In genomic region chr20:1619861-1620444, GRCh38 we compare ENCODE assay signal across 8 cellular contexts. TPM values are rescaled to one million over a fixed set of nuclear protein-coding genes. Genes with fewer than 3 reads are reported as not detected.
DNase-seq lines count a peak whose midpoint lies in the region; ATAC-seq and TF ChIP-seq lines count a peak whose summit lies in the region.

TSS of gene SIRPB1 (minus strand) at chr20:1620009. CDS start at chr20:1619944, 65 bp downstream.

- H3K27me3 ChIP-seq in naive thymus-derived CD4-positive, alpha-beta T cell (ENCODE audit: control insufficient read depth in 2 of 2, insufficient read depth in 2 of 2, low read length in 2 of 2): no peaks in the 10 kb centered on the region
- H3K27me3 ChIP-seq in gastrocnemius medialis: no peaks in the 10 kb centered on the region

- peak; percentile 33 for ATAC-seq in central memory CD8-positive, alpha-beta T cell (replicated peaks; ENCODE audit: extremely low read depth, poor library complexity, severe bottlenecking)
- ATAC-seq in naive thymus-derived CD4-positive, alpha-beta T cell: peak; percentile 67
- no peak for ATAC-seq in HG02885 (IDR thresholded peaks at IDR 0.05; ENCODE audit: poor library complexity, unreplicated experiment)
- no peak for ATAC-seq in gastrocnemius medialis
- ATAC-seq in GM18498 (IDR thresholded peaks at IDR 0.05; ENCODE audit: unreplicated experiment): no peak

- TF ChIP-seq POLR2A in gastrocnemius medialis (IDR thresholded peaks at IDR 0.05): no peak

- H3K4me1 ChIP-seq in naive thymus-derived CD4-positive, alpha-beta T cell (ENCODE audit: control insufficient read depth in 2 of 2, insufficient read depth in 2 of 2, low read length in 2 of 2): peaks cover 31 to 42% of the 10 kb centered on the region in 2 donors
- no peaks in the 10 kb centered on the region for H3K4me1 ChIP-seq in gastrocnemius medialis

- intact Hi-C loops in naive thymus-derived CD4-positive, alpha-beta T cell (cut with micrococcal nuclease): no loop called here
- intact Hi-C loops in gastrocnemius medialis (cut with DNase I; ENCODE audit: low total_unique reads): no loop called here

- H3K4me3 Mint-ChIP-seq in central memory CD8-positive, alpha-beta T cell: no peak within 1 kb of the TSS
- H3K4me3 Mint-ChIP-seq in naive thymus-derived CD4-positive, alpha-beta T cell: peak within 1 kb of the TSS; percentile 28 to 80 (median 50)

- H3K27ac ChIP-seq in naive thymus-derived CD4-positive, alpha-beta T cell (ENCODE audit: low read depth, low read length): peak within 1 kb of the TSS; percentile 58
- no peak within 1 kb of the TSS for H3K27ac ChIP-seq in gastrocnemius medialis
- H3K27ac ChIP-seq in coronary artery: no peak within 1 kb of the TSS

- DNase-seq in GF-D8 (lab: John Stamatoyannopoulos, UW) (peak; percentile 95), NOMO-1 treated with dmso at 0.1 percent for 144 hours (lab: John Stamatoyannopoulos, UW; ENCODE audit: unreplicated experiment) (peak; percentile 76), gastrocnemius medialis (no peak), coronary artery (ENCODE audit: low spot score) (no peak)
- DNase-seq in central memory CD8-positive, alpha-beta T cell (ENCODE audit: low spot score in 2 of 2): no peak
- peak in 2 of 9 donors; percentile 16 to 20 for DNase-seq in naive thymus-derived CD4-positive, alpha-beta T cell

- H3K27ac Mint-ChIP-seq in central memory CD8-positive, alpha-beta T cell (ENCODE audit: low read depth): peak within 1 kb of the TSS; percentile 68
- H3K27ac Mint-ChIP-seq in naive thymus-derived CD4-positive, alpha-beta T cell: peak within 1 kb of the TSS in 8 of 9 donors; percentile 1 to 83 (median 77)

- H3K9me3 ChIP-seq in naive thymus-derived CD4-positive, alpha-beta T cell (ENCODE audit: control insufficient read depth in 2 of 3, low read length in 3 of 3): no peaks in the 10 kb centered on the region
- H3K9me3 ChIP-seq in gastrocnemius medialis: no peaks in the 10 kb centered on the region

- H3K4me1 Mint-ChIP-seq in central memory CD8-positive, alpha-beta T cell: peaks cover 59% of the 10 kb centered on the region
- H3K4me1 Mint-ChIP-seq in naive thymus-derived CD4-positive, alpha-beta T cell: peaks cover 52 to 74% (median 64%) of the 10 kb centered on the region in 7 donors

- in situ Hi-C loops in gastrocnemius medialis (cut with MboI; ENCODE audit: low sequenced_read_pairs in 4 of 4): loop anchor here in 2 of 4 donors (5.0 to 10.0 kb wide), 2 partner anchors 43 to 55 kb away; no protein-coding TSS in a partner anchor

- TF ChIP-seq CTCF in gastrocnemius medialis (IDR thresholded peaks at IDR 0.05 in 4 of 5, conservative IDR thresholded peaks at IDR 0.05 in 1 of 5): no peak
- no peak for TF ChIP-seq CTCF in coronary artery (IDR thresholded peaks at IDR 0.05)

- peaks cover 8% of the 10 kb centered on the region for H3K9me3 Mint-ChIP-seq in central memory CD8-positive, alpha-beta T cell
- peaks cover 0 to 12% (median 3%) of the 10 kb centered on the region in 11 donors for H3K9me3 Mint-ChIP-seq in naive thymus-derived CD4-positive, alpha-beta T cell

- H3K4me3 ChIP-seq in naive thymus-derived CD4-positive, alpha-beta T cell (ENCODE audit: low read length): no peak within 1 kb of the TSS
- H3K4me3 ChIP-seq in gastrocnemius medialis (no peak within 1 kb of the TSS), coronary artery (no peak within 1 kb of the TSS)

- H3K27me3 Mint-ChIP-seq in central memory CD8-positive, alpha-beta T cell: no peaks in the 10 kb centered on the region
- H3K27me3 Mint-ChIP-seq in naive thymus-derived CD4-positive, alpha-beta T cell: no peaks in the 10 kb centered on the region

- POLR2A ChIA-PET in naive thymus-derived CD4-positive, alpha-beta T cell (lab: Charles Lee): no interaction called here

- H3K36me3 Mint-ChIP-seq in central memory CD8-positive, alpha-beta T cell (ENCODE audit: insufficient read depth): peaks cover 1% of the 10 kb centered on the region
- H3K36me3 Mint-ChIP-seq in naive thymus-derived CD4-positive, alpha-beta T cell: peaks cover 9 to 39% (median 28%) of the 10 kb centered on the region in 5 donors

- H3K36me3 ChIP-seq in naive thymus-derived CD4-positive, alpha-beta T cell (ENCODE audit: control insufficient read depth in 2 of 3, insufficient read depth in 3 of 3, low read length in 3 of 3): no peaks in the 10 kb centered on the region
- no peaks in the 10 kb centered on the region for H3K36me3 ChIP-seq in gastrocnemius medialis

- CTCF ChIA-PET in naive thymus-derived CD4-positive, alpha-beta T cell (lab: Charles Lee): interaction anchor here (1.4 kb wide), 1 partner anchor 114 kb away, joined by 8 read pairs; no protein-coding TSS in a partner anchor

RNA-seq across cellular contexts. Expression of gene SIRPB1, which starts in this region (rescaled TPM):
- 10 to 100 TPM in 3 of 5 experiments, 1 to 10 TPM in 2; 4.6 to 28.2 (median 11.9) TPM for total RNA-seq in naive thymus-derived CD4-positive, alpha-beta T cell
- polyA plus RNA-seq in naive thymus-derived CD4-positive, alpha-beta T cell: 1 to 10 TPM; 2.2 to 7.9 TPM
- 1 to 10 TPM in 2 of 4 donors, under 1 TPM in 1, not detected in 1; 0.20 to 4.4 (median 1.8) TPM for total RNA-seq in gastrocnemius medialis

Comparison
In these comparisons a context has a peak if more than half of its experiments do, and no peak if none do; other contexts are left out.
1. DNase-seq: peak in GF-D8 (single experiment) and NOMO-1 treated with dmso at 0.1 percent for 144 hours (single experiment); none in central memory CD8-positive, alpha-beta T cell (0 of 2), gastrocnemius medialis (0 of 2) and coronary artery (single experiment).
2. ATAC-seq: peak in central memory CD8-positive, alpha-beta T cell (single experiment) and naive thymus-derived CD4-positive, alpha-beta T cell (single experiment); none in HG02885 (single experiment), gastrocnemius medialis (0 of 2) and GM18498 (single experiment).